ENCODE assay signal across 8 cellular contexts in genomic region chr17:2101448-2102257, GRCh38. TPM values are rescaled to one million over a fixed set of nuclear protein-coding genes. Genes with fewer than 3 reads are reported as not detected.
A peak's percentile ranks its signal among the peaks of the same experiment; 100 is the strongest.
DNase-seq lines count a peak whose midpoint lies in the region; ATAC-seq and TF ChIP-seq lines count a peak whose summit lies in the region.

No MANE protein-coding gene starts in this region.

- in situ Hi-C loops in Caki2 (cut with HindIII; ENCODE audit: low pct_unique_long_range_greater_than_20kb, low sequenced_read_pairs): no loop called here

- TF ChIP-seq CTCF in mesothelial cell of epicardium (IDR thresholded peaks at IDR 0.05; ENCODE audit: unreplicated experiment): no peak
- TF ChIP-seq CTCF in vagina (IDR thresholded peaks at IDR 0.05): no peak

- TF ChIP-seq POLR2A in vagina (IDR thresholded peaks at IDR 0.05): no peak

- H3K4me1 Mint-ChIP-seq in mesothelial cell of epicardium: peaks cover 41% of the 10 kb centered on the region

- no peak overlapping the region for H3K4me3 Mint-ChIP-seq in mesothelial cell of epicardium

- peaks cover 8% of the 10 kb centered on the region for H3K36me3 Mint-ChIP-seq in mesothelial cell of epicardium

- intact Hi-C loops in vagina (cut with DNase I): no loop called here

- no peak overlapping the region for H3K4me3 ChIP-seq in vagina

- no peaks in the 10 kb centered on the region for H3K36me3 ChIP-seq in vagina

- no peaks in the 10 kb centered on the region for H3K27me3 ChIP-seq in vagina

- DNase-seq in Caki2 (ENCODE audit: low read depth): peak; percentile 21
- DNase-seq in NCI-H2171 (lab: John Stamatoyannopoulos, UW): peak; percentile 66
- DNase-seq in activated naive CD4-positive, alpha-beta T cell treated with Interleukin-2 at 50 U/mL for 16 hours: peak; percentile 20
- no peak for DNase-seq in mesothelial cell of epicardium (ENCODE audit: low spot score in 2 of 2, unreplicated experiment in 2 of 2)
- DNase-seq in vagina (ENCODE audit: extremely low spot score in 2 of 2): no peak
- no peak for DNase-seq in SK-N-DZ (ENCODE audit: low spot score)

- no peaks in the 10 kb centered on the region for H3K9me3 ChIP-seq in vagina

- H3K27ac ChIP-seq in vagina: no peak overlapping the region

- peak overlapping the region; percentile 83 for H3K27ac Mint-ChIP-seq in mesothelial cell of epicardium

- no peak for ATAC-seq in GM19463 (IDR thresholded peaks at IDR 0.05; ENCODE audit: unreplicated experiment)
- no peak for ATAC-seq in HG02970 (IDR thresholded peaks at IDR 0.05; ENCODE audit: low FRiP score, unreplicated experiment)

- H3K4me1 ChIP-seq in vagina: peaks cover 18% of the 10 kb centered on the region

- H3K9me3 Mint-ChIP-seq in mesothelial cell of epicardium: no peaks in the 10 kb centered on the region

- no peaks in the 10 kb centered on the region for H3K27me3 Mint-ChIP-seq in mesothelial cell of epicardium (ENCODE audit: low read depth)

RNA-seq across cellular contexts. Expression of gene HIC1, which starts 46.8 kb away (rescaled TPM):
- total RNA-seq in Caki2 (2014; rRNA removed; shearing (Covaris generic); ENCODE audit: low replicate concordance): not detected in 2 replicates
- total RNA-seq in mesothelial cell of epicardium: 97.9 to 99.3 TPM (median 98.9 TPM) in 3 replicates
- total RNA-seq in vagina: 33.1 TPM
- polyA plus RNA-seq in SK-N-DZ (2014; cell fraction: cytosol; rRNA removed): 0.89 and 4.4 TPM in 2 replicates
- polyA plus RNA-seq in SK-N-DZ (2014; cell fraction: nucleus; rRNA removed): 9.0 and 14.7 TPM in 2 replicates

RNA-seq across cellular contexts. Expression of gene OVCA2, which starts 59.8 kb away (rescaled TPM):
- 39.9 and 53.1 TPM in 2 replicates for total RNA-seq in Caki2 (2014; rRNA removed; shearing (Covaris generic); ENCODE audit: low replicate concordance)
- total RNA-seq in mesothelial cell of epicardium: 17.3 to 24.8 TPM (median 24.5 TPM) in 3 replicates
- total RNA-seq in vagina: 24.3 TPM
- polyA plus RNA-seq in SK-N-DZ (2014; cell fraction: cytosol; rRNA removed): 40.6 and 46.7 TPM in 2 replicates
- polyA plus RNA-seq in SK-N-DZ (2014; cell fraction: nucleus; rRNA removed): 28.2 and 44.6 TPM in 2 replicates

Comparison
In these comparisons a context has a peak if more than half of its experiments do, and no peak if none do; other contexts are left out.
1. DNase-seq: peak in Caki2 (single experiment), NCI-H2171 (single experiment) and activated naive CD4-positive, alpha-beta T cell treated with Interleukin-2 at 50 U/mL for 16 hours (single experiment); none in mesothelial cell of epicardium (0 of 2), vagina (0 of 2) and SK-N-DZ (single experiment).
2. RNA of gene HIC1, which starts 46.8 kb away (total RNA-seq): 97.9 to 99.3 TPM in mesothelial cell of epicardium and 33.1 TPM in vagina (single experiment); not detected in Caki2; every median in the first group is over 10 times any median in the second.